In genomic region chr3:112321867-112322652, GRCh38 we compare ENCODE assay signal across 23 cellular contexts. TPM values are rescaled to one million over a fixed set of nuclear protein-coding genes. Genes with fewer than 3 reads are reported as not detected.
DNase-seq lines count a peak whose midpoint lies in the region; ATAC-seq, FAIRE-seq and TF ChIP-seq lines count a peak whose summit lies in the region.
"Had no signal": no experiment of that assay in that cellular context is flagged by ENCODE, and none has a peak within 500 bp of the region (broad histone marks: within the 10 kb centered on the region; RNA-seq: fewer than 3 reads in every experiment).

No MANE protein-coding gene starts in this region.

- H3K27me3 Mint-ChIP-seq in brain: peaks cover 4% of the 10 kb centered on the region
- H3K27me3 Mint-ChIP-seq: dendritic cell treated with granulocyte-macrophage colony-stimulating factor and Interleukin-4, amounts not matched to agents 40 ng/mL and 50 ng/mL, for 4 days had no signal

- H3K36me3 Mint-ChIP-seq in brain: no peaks in the 10 kb centered on the region
- H3K36me3 Mint-ChIP-seq: activated naive CD4-positive, alpha-beta T cell treated with anti-CD3 and anti-CD28 coated beads, Interleukin-2, amount 50 U/mL, for 72 hours had no signal

- TF ChIP-seq POLR2A in HepG2 (IDR thresholded peaks at IDR 0.05; ENCODE audit: insufficient read depth in 1 of 2, low read depth in 2 of 2, low read length in 2 of 2): no peak

- H3K27ac ChIP-seq in HepG2 (ENCODE audit: extremely low read length, insufficient read depth, low read length) (no peak overlapping the region), smooth muscle cell (ENCODE audit: low read depth) (no peak overlapping the region)
- H3K27ac ChIP-seq: 22Rv1, prostate gland had no signal

- ATAC-seq in HepG2 (peak; percentile 65), GM21576 (IDR thresholded peaks at IDR 0.05; ENCODE audit: unreplicated experiment) (no peak)
- ATAC-seq: activated CD8-positive, alpha-beta T cell treated with anti-CD3 and anti-CD28 coated beads, Interleukin-2, amount 10 ng/mL, durations not matched to agents 7 days and 5 days; activated naive CD4-positive, alpha-beta T cell treated with anti-CD3 and anti-CD28 coated beads, Interleukin-2, amount 50 U/mL, for 72 hours; GM12878; left ventricle myocardium superior had no signal

- H3K79me2 ChIP-seq in HepG2 (ENCODE audit: insufficient read depth, low read length): no peaks in the 10 kb centered on the region
- H3K79me2 ChIP-seq in smooth muscle cell (ENCODE audit: low read depth): no peaks in the 10 kb centered on the region

- TF ChIP-seq EP300 in HepG2 (IDR thresholded peaks at IDR 0.05; ENCODE audit: low read depth in 2 of 2, low read length in 2 of 2): no peak
- no peak for TF ChIP-seq EP300 in HepG2 (CRISPR knock-in tag; IDR thresholded peaks at IDR 0.05; ENCODE audit: borderline replicate concordance)

- H3K27ac Mint-ChIP-seq in brain: peak overlapping the region in 3 of 5 experiments; percentile 9 to 49 (median 35)
- H3K27ac Mint-ChIP-seq: activated CD8-positive, alpha-beta T cell treated with anti-CD3 and anti-CD28 coated beads, Interleukin-2, amount 10 ng/mL, durations not matched to agents 7 days and 5 days; activated naive CD4-positive, alpha-beta T cell treated with anti-CD3 and anti-CD28 coated beads, Interleukin-2, amount 50 U/mL, for 72 hours; dendritic cell treated with granulocyte-macrophage colony-stimulating factor and Interleukin-4, amounts not matched to agents 40 ng/mL and 50 ng/mL, for 4 days had no signal

- H4K20me1 ChIP-seq in HepG2 (ENCODE audit: insufficient read depth, low read length) (no peaks in the 10 kb centered on the region), smooth muscle cell (ENCODE audit: low read depth) (no peaks in the 10 kb centered on the region)

- H3K36me3 ChIP-seq in HepG2 (replicated peaks in 1 of 2; ENCODE audit: control insufficient read depth in 1 of 2, insufficient read depth in 2 of 2, low read length in 2 of 2) (no peaks in the 10 kb centered on the region), smooth muscle cell (ENCODE audit: low read depth) (no peaks in the 10 kb centered on the region)
- H3K36me3 ChIP-seq: prostate gland had no signal

- H3K4me3 Mint-ChIP-seq in brain: peak overlapping the region in 3 of 5 experiments; percentile 48 to 73 (median 54)
- H3K4me3 Mint-ChIP-seq: activated CD8-positive, alpha-beta T cell treated with anti-CD3 and anti-CD28 coated beads, Interleukin-2, amount 10 ng/mL, durations not matched to agents 7 days and 5 days; dendritic cell treated with granulocyte-macrophage colony-stimulating factor and Interleukin-4, amounts not matched to agents 40 ng/mL and 50 ng/mL, for 4 days had no signal

- CTCF ChIA-PET in HepG2 (lab: Yijun Ruan, JAX; ENCODE audit: low intra/inter-chr PET ratio, low total read pairs): no interaction called here

- intact Hi-C loops in HepG2 (cut with micrococcal nuclease; ENCODE audit: unreplicated experiment): no loop called here

- H3K4me2 ChIP-seq in HepG2 (ENCODE audit: low read depth, low read length) (0 out of 2 replicates have a peak overlapping the region, but pooled peaks have one; percentile 24), smooth muscle cell (no peak overlapping the region)

- POLR2A ChIA-PET in HepG2 (lab: Yijun Ruan, JAX): no interaction called here

- no peaks in the 10 kb centered on the region for H3K9me3 ChIP-seq in HepG2 (ENCODE audit: low read length)
- H3K9me3 ChIP-seq in smooth muscle cell (replicated peaks; ENCODE audit: low read depth): no peaks in the 10 kb centered on the region
- H3K9me3 ChIP-seq: prostate gland had no signal

- TF ChIP-seq RAD21 in HepG2 (CRISPR knock-in tag; IDR thresholded peaks at IDR 0.05): no peak

- FAIRE-seq in HepG2 (lab: Jason Lieb, UNC): no peak
- FAIRE-seq: G401.6, GM12878 had no signal

- peaks cover 27% of the 10 kb centered on the region for H3K4me1 Mint-ChIP-seq in brain

- BruUV-seq in HepG2 (replicated peaks; lab: Mats Ljungman, UMichigan): no TSS peak

- TF ChIP-seq CTCF in brain (conservative IDR thresholded peaks at IDR 0.05): no peak
- no peak for TF ChIP-seq CTCF in HepG2 (CRISPR knock-in tag; IDR thresholded peaks at IDR 0.05)
- no peak for TF ChIP-seq CTCF in smooth muscle cell (IDR thresholded peaks at IDR 0.05; ENCODE audit: borderline replicate concordance, insufficient read depth, poor library complexity, severe bottlenecking)

- peak; percentile 16 for DNase-seq in NCI-H748 (lab: John Stamatoyannopoulos, UW; ENCODE audit: unreplicated experiment)
- no peak for DNase-seq in NCI-H748 treated with DMSO at 0.1 percent for 48 hours (lab: John Stamatoyannopoulos, UW)
- peak; percentile 11 for DNase-seq in HepG2 (ENCODE audit: low spot score)
- DNase-seq in smooth muscle cell (lab: John Stamatoyannopoulos, UW; ENCODE audit: unreplicated experiment): no peak
- DNase-seq in NCI-H187 treated with DMSO at 0.1 percent for 48 hours (lab: John Stamatoyannopoulos, UW): no peak
- DNase-seq in NCI-H2196 treated with DMSO at 0.1 percent for 48 hours (lab: John Stamatoyannopoulos, UW; ENCODE audit: unreplicated experiment): no peak
- DNase-seq: activated CD8-positive, alpha-beta T cell treated with anti-CD3 and anti-CD28 coated beads, Interleukin-2, amount 10 ng/mL, durations not matched to agents 7 days and 5 days; Calu3; Kasumi-1; left ventricle myocardium superior; NCI-H1417 treated with DMSO at 0.1 percent for 48 hours; NCI-H345; stimulated activated CD8-positive, alpha-beta memory T cell treated with anti-CD3 and anti-CD28 coated beads, Interleukin-4, amount 100 ng/mL, for 48 hours had no signal

- H3K4me1 ChIP-seq in HepG2 (ENCODE audit: insufficient read depth, low read length) (peaks cover 8% of the 10 kb centered on the region; the same call in 1 of the 2 replicates), smooth muscle cell (ENCODE audit: low read depth) (peaks cover 26% of the 10 kb centered on the region)
- H3K4me1 ChIP-seq: prostate gland had no signal

- H3K9ac ChIP-seq in HepG2 (ENCODE audit: insufficient read depth, low read depth, low read length) (no peak overlapping the region), smooth muscle cell (ENCODE audit: low read depth) (no peak overlapping the region)

- H3F3A ChIP-seq in smooth muscle cell (ENCODE audit: low read depth): no peaks in the 10 kb centered on the region

- in situ Hi-C loops in HepG2 (cut with HindIII; ENCODE audit: extremely low pct_ligation_motif_present, low pct_unique_long_range_greater_than_20kb): loop anchor here (10.0 kb wide), 1 partner anchor 213 kb away; no protein-coding TSS in a partner anchor

- 1% methylated on average over 3 of the region's 5 CpGs for WGBS in HepG2 (ENCODE audit: low lambda C conversion rate)
- 33% methylated on average over 5 of the region's 5 CpGs for WGBS in smooth muscle cell (ENCODE audit: low lambda C conversion rate)

- H3K27me3 ChIP-seq in HepG2 (ENCODE audit: control insufficient read depth in 1 of 2, insufficient read depth in 2 of 2, low read length in 2 of 2) (no peaks in the 10 kb centered on the region), smooth muscle cell (ENCODE audit: low read depth) (no peaks in the 10 kb centered on the region)

- H3K4me3 ChIP-seq in HepG2 (replicated peaks in 1 of 3; ENCODE audit: insufficient read depth in 1 of 3, low read depth in 2 of 3, low read length in 3 of 3) (no peak overlapping the region), smooth muscle cell (peak overlapping the region; percentile 29)
- H3K4me3 ChIP-seq: GM12878, prostate gland had no signal

- H3K9me3 Mint-ChIP-seq in brain: peaks cover 0 to 3% (median 0%) of the 10 kb centered on the region in 5 experiments
- H3K9me3 Mint-ChIP-seq: activated naive CD4-positive, alpha-beta T cell treated with anti-CD3 and anti-CD28 coated beads, Interleukin-2, amount 50 U/mL, for 72 hours; dendritic cell treated with granulocyte-macrophage colony-stimulating factor and Interleukin-4, amounts not matched to agents 40 ng/mL and 50 ng/mL, for 4 days had no signal

- H2AFZ ChIP-seq in HepG2 (ENCODE audit: low read length) (no peak overlapping the region), smooth muscle cell (ENCODE audit: low read depth) (peak overlapping the region; percentile 41)

RNA-seq across cellular contexts. Expression of gene CD200, which starts 10.9 kb away (rescaled TPM):
- polyA plus RNA-seq in brain (ENCODE audit: insufficient read depth, low read depth, low replicate concordance) (82.6 TPM), HepG2 (2011; rRNA removed) (not detected in 2 replicates), smooth muscle cell (9.3 and 12.4 TPM in 2 replicates)
- total RNA-seq in HepG2 (2016; rRNA removed; fragmentation: Illumina TruSeq; extraction: Trizol) (not detected in 2 replicates), smooth muscle cell (7.8 and 10.0 TPM in 2 replicates)
- not detected in 2 replicates for total RNA-seq in HepG2 (2016; cell fraction: cytosol; rRNA removed; fragmentation: Illumina TruSeq; extraction: Trizol; ENCODE audit: low read depth)
- not detected in 2 replicates for total RNA-seq in HepG2 (2016; cell fraction: insoluble cytoplasmic fraction; rRNA removed; fragmentation: Illumina TruSeq; extraction: Trizol)
- not detected in 2 replicates for total RNA-seq in HepG2 (2016; cell fraction: membrane; rRNA removed; fragmentation: Illumina TruSeq; extraction: Trizol)
- not detected in 2 replicates for total RNA-seq in HepG2 (2016; cell fraction: nucleus; rRNA removed; fragmentation: Illumina TruSeq; extraction: Trizol)
- 0.03 TPM in 1 of 2 replicates, not detected in the other for polyA plus RNA-seq in HepG2 (2011; cell fraction: cytosol; rRNA removed)
- polyA plus RNA-seq in HepG2 (2011; cell fraction: nucleus; rRNA removed): 0.05 TPM in 1 of 2 replicates, not detected in the other
- not detected in 2 replicates for polyA plus RNA-seq in HepG2 (2012)
- polyA plus RNA-seq in HepG2 (2016; cell fraction: cytosol; fragmentation: Illumina TruSeq; extraction: Trizol; ENCODE audit: low read depth): not detected in 2 replicates
- not detected in 2 replicates for polyA plus RNA-seq in HepG2 (2016; cell fraction: insoluble cytoplasmic fraction; fragmentation: Illumina TruSeq; extraction: Trizol; ENCODE audit: low read depth)
- polyA plus RNA-seq in HepG2 (2016; cell fraction: membrane; fragmentation: Illumina TruSeq; extraction: Trizol; ENCODE audit: low read depth): not detected in 2 replicates
- polyA plus RNA-seq in HepG2 (2016; cell fraction: nucleus; fragmentation: Illumina TruSeq; extraction: Trizol; ENCODE audit: insufficient read depth, low read depth): not detected in 2 replicates
- polyA minus RNA-seq in HepG2 (2011; rRNA and poly(A)+ RNA removed; ENCODE audit: low replicate concordance): not detected in 2 replicates
- not detected in 2 replicates for polyA minus RNA-seq in HepG2 (2011; cell fraction: cytosol; rRNA and poly(A)+ RNA removed)
- not detected in 2 replicates for polyA minus RNA-seq in HepG2 (2011; cell fraction: nucleus; rRNA and poly(A)+ RNA removed)
- total RNA-seq: Calu3 had no signal

RNA-seq across cellular contexts. Expression of gene SLC9C1, which starts 28.0 kb away (rescaled TPM):
- polyA plus RNA-seq in brain (ENCODE audit: insufficient read depth, low read depth, low replicate concordance) (not detected), HepG2 (2011; rRNA removed) (not detected in 2 replicates), smooth muscle cell (0.08 TPM in 1 of 2 replicates, not detected in the other)
- total RNA-seq in HepG2 (2016; rRNA removed; fragmentation: Illumina TruSeq; extraction: Trizol) (not detected in 2 replicates), smooth muscle cell (0.09 TPM in 1 of 2 replicates, not detected in the other)
- total RNA-seq in HepG2 (2016; cell fraction: cytosol; rRNA removed; fragmentation: Illumina TruSeq; extraction: Trizol; ENCODE audit: low read depth): not detected in 2 replicates
- not detected in 2 replicates for total RNA-seq in HepG2 (2016; cell fraction: insoluble cytoplasmic fraction; rRNA removed; fragmentation: Illumina TruSeq; extraction: Trizol)
- total RNA-seq in HepG2 (2016; cell fraction: membrane; rRNA removed; fragmentation: Illumina TruSeq; extraction: Trizol): not detected in 2 replicates
- not detected in 2 replicates for total RNA-seq in HepG2 (2016; cell fraction: nucleus; rRNA removed; fragmentation: Illumina TruSeq; extraction: Trizol)
- not detected in 2 replicates for polyA plus RNA-seq in HepG2 (2011; cell fraction: cytosol; rRNA removed)
- polyA plus RNA-seq in HepG2 (2011; cell fraction: nucleus; rRNA removed): not detected in 2 replicates
- polyA plus RNA-seq in HepG2 (2012): not detected in 2 replicates
- polyA plus RNA-seq in HepG2 (2016; cell fraction: cytosol; fragmentation: Illumina TruSeq; extraction: Trizol; ENCODE audit: low read depth): not detected in 2 replicates
- not detected in 2 replicates for polyA plus RNA-seq in HepG2 (2016; cell fraction: insoluble cytoplasmic fraction; fragmentation: Illumina TruSeq; extraction: Trizol; ENCODE audit: low read depth)
- polyA plus RNA-seq in HepG2 (2016; cell fraction: membrane; fragmentation: Illumina TruSeq; extraction: Trizol; ENCODE audit: low read depth): not detected in 2 replicates
- not detected in 2 replicates for polyA plus RNA-seq in HepG2 (2016; cell fraction: nucleus; fragmentation: Illumina TruSeq; extraction: Trizol; ENCODE audit: insufficient read depth, low read depth)
- polyA minus RNA-seq in HepG2 (2011; rRNA and poly(A)+ RNA removed; ENCODE audit: low replicate concordance): not detected in 2 replicates
- not detected in 2 replicates for polyA minus RNA-seq in HepG2 (2011; cell fraction: cytosol; rRNA and poly(A)+ RNA removed)
- polyA minus RNA-seq in HepG2 (2011; cell fraction: nucleus; rRNA and poly(A)+ RNA removed): not detected in 2 replicates
- total RNA-seq: activated CD8-positive, alpha-beta T cell treated with anti-CD3 and anti-CD28 coated beads, Interleukin-2, amount 10 ng/mL, durations not matched to agents 7 days and 5 days; activated naive CD4-positive, alpha-beta T cell treated with anti-CD3 and anti-CD28 coated beads, Interleukin-2, amount 50 U/mL, for 72 hours; Calu3; GM12878; myocyte; T-helper 1 cell treated with Interleukin-12 subunit alpha and Interleukin-12 subunit beta and Interleukin-4 antibody, amounts not matched to agents 30 ng/mL and 1 ng/mL, for 36 hours had no signal
- polyA plus RNA-seq: GM12878 had no signal

Comparison
In these comparisons a context has a peak if more than half of its experiments do, and no peak if none do; other contexts are left out.
1. DNase-seq: peak in NCI-H748 (single experiment) and HepG2 (single experiment); none in NCI-H748 treated with DMSO at 0.1 percent for 48 hours (single experiment), smooth muscle cell (single experiment), NCI-H187 treated with DMSO at 0.1 percent for 48 hours (single experiment) and NCI-H2196 treated with DMSO at 0.1 percent for 48 hours (single experiment).